Comparison of ENCODE assay signal across 8 cellular contexts in the genomic region with DNA sequence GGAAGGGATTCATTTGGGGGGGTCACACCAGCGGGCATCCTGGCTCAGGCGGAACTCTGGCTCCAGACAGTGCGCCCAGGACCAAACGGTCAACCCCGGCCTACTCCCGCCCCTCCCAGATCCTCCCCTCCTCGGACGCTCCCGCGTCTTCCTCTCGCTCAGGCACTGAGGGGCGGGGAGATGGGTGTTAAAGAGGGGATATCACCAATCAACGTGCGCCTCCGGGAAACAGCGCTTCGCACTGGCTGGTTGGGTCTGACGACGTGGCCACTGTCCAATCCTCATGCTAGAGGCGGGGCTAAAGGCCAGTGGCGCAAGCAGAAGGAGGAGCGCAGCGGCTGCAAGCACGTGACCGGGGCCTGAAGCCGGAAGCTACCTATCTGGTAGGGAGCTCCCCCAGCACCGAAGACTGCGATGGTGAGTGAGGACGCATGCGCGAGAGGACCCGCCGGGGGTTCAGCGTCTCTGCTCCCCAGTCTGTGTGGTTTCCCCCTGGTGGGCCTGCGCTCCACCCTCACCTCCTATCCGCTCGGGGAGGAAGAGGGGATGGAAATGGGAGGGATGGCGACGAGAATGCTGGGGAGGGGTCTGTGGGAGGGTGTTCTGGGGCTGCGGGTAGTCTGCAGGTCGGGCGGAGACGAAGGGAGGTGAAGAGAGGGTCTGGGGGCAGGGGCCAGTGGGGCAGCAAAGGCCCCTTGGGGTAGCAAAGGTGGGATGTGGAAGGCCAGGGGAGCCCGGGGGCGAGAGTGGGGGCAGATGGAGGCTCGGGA. TPM values are rescaled to one million over a fixed set of nuclear protein-coding genes. Genes with fewer than 3 reads are reported as not detected.
DNase-seq lines count a peak whose midpoint lies in the region; ATAC-seq and TF ChIP-seq lines count a peak whose summit lies in the region.

Gene LAMTOR4, plus strand, starts transcription at position 360 of the 770 bp plus-strand sequence. Its CDS starts 55 bp downstream, at position 415.

- peak; percentile 97 for ATAC-seq in foreskin keratinocyte

- no peak for TF ChIP-seq CTCF in foreskin keratinocyte (conservative IDR thresholded peaks at IDR 0.05)

- H3K36me3 ChIP-seq in neuron (ENCODE audit: insufficient read depth, low read length) (peaks cover 19% of the 10 kb centered on the region), subcutaneous abdominal adipose tissue (ENCODE audit: control insufficient read depth in 5 of 5, insufficient read depth in 5 of 5, low read length in 5 of 5) (peaks cover 0 to 9% (median 8%) of the 10 kb centered on the region in 5 donors)

- CTCF ChIA-PET in HEK293T (lab: Yijun Ruan, JAX) = interaction anchor here (0.6 to 1.8 kb wide), 4 partner anchors 16 to 47 kb away, joined by 3 to 8 read pairs (median 4); partner anchors contain the start of genes AP4M1 and GAL3ST4

- H3K4me3 ChIP-seq in neuron (ENCODE audit: low read length) (peak within 1 kb of the TSS; percentile 89), subcutaneous abdominal adipose tissue (ENCODE audit: low read depth in 1 of 5, low read length in 5 of 5) (peak within 1 kb of the TSS; percentile 89 to 99 (median 93))

- H3K4me1 ChIP-seq in foreskin keratinocyte (peaks cover 7% of the 10 kb centered on the region), neuron (ENCODE audit: insufficient read depth, low read length) (peaks cover 11% of the 10 kb centered on the region), subcutaneous abdominal adipose tissue (ENCODE audit: control insufficient read depth in 5 of 5, insufficient read depth in 5 of 5, low read length in 5 of 5) (peaks cover 2 to 30% (median 21%) of the 10 kb centered on the region in 5 donors)

- peak within 1 kb of the TSS; percentile 73 to 95 (median 92) for H3K9ac ChIP-seq in subcutaneous abdominal adipose tissue (ENCODE audit: low read length in 5 of 5)

- H2AFZ ChIP-seq in neuron (ENCODE audit: low read depth, low read length) = peak within 1 kb of the TSS; percentile 66

- in situ Hi-C loops in SK-MEL-5 (cut with HindIII; ENCODE audit: low pct_unique_long_range_greater_than_20kb, low sequenced_read_pairs) = no loop called here

- no peaks in the 10 kb centered on the region for H3K27me3 ChIP-seq in foreskin keratinocyte
- no peaks in the 10 kb centered on the region for H3K27me3 ChIP-seq in neuron (ENCODE audit: insufficient read depth, low read length)
- no peaks in the 10 kb centered on the region for H3K27me3 ChIP-seq in subcutaneous abdominal adipose tissue (ENCODE audit: control insufficient read depth in 5 of 5, insufficient read depth in 4 of 5, low read length in 5 of 5)

- POLR2A ChIA-PET in HEK293T (lab: Yijun Ruan, JAX) = interaction anchor here (0.6 to 2.4 kb wide), 26 partner anchors 8 to 280 kb away, joined by 3 to 23 read pairs (median 4); partner anchors contain the start of genes AP4M1, GPC2, MCM7 and STAG3

- no peaks in the 10 kb centered on the region for H3K9me3 ChIP-seq in neuron (ENCODE audit: low read length)
- no peaks in the 10 kb centered on the region for H3K9me3 ChIP-seq in subcutaneous abdominal adipose tissue (ENCODE audit: control insufficient read depth in 5 of 5, low read length in 5 of 5)

- H3K27ac ChIP-seq in foreskin keratinocyte (peak within 1 kb of the TSS; percentile 64), subcutaneous abdominal adipose tissue (ENCODE audit: low read depth, low read length) (peak within 1 kb of the TSS; percentile 86)

- DNase-seq in GM03348 (ENCODE audit: low spot score) (peak; percentile 99), HEK293T (ENCODE audit: extremely low spot score) (peak; percentile 97), MV-4-11 (lab: John Stamatoyannopoulos, UW) (peak; percentile 99), SK-MEL-5 (ENCODE audit: low read depth, low spot score) (peak; percentile 100), foreskin keratinocyte (peak; percentile 92 to 96)
- peak; percentile 98 for DNase-seq in activated naive CD4-positive, alpha-beta T cell treated with Interleukin-2 at 50 U/mL for 16 hours

TF ChIP-seq in HEK293T, 16 proteins besides CTCF, POLR2A, EP300 and RAD21:
- peak; percentile 62; the same call in 1 of the 2 replicates for TF ChIP-seq ELF4 (IDR thresholded peaks at IDR 0.05)
- 0 out of 2 replicates have a peak, but pooled peaks have one; percentile 61 for TF ChIP-seq HDGF (IDR thresholded peaks at IDR 0.05; ENCODE audit: borderline replicate concordance)
- TF ChIP-seq, protein P1, sequence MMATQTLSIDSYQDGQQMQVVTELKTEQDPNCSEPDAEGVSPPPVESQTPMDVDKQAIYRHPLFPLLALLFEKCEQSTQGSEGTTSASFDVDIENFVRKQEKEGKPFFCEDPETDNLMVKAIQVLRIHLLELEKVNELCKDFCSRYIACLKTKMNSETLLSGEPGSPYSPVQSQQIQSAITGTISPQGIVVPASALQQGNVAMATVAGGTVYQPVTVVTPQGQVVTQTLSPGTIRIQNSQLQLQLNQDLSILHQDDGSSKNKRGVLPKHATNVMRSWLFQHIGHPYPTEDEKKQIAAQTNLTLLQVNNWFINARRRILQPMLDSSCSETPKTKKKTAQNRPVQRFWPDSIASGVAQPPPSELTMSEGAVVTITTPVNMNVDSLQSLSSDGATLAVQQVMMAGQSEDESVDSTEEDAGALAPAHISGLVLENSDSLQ (IDR thresholded peaks at IDR 0.05) = peak; percentile 99
- no peak for TF ChIP-seq BHLHE40 (IDR thresholded peaks at IDR 0.05; ENCODE audit: borderline replicate concordance)
- peak; percentile 64 for TF ChIP-seq L3MBTL2 (conservative IDR thresholded peaks at IDR 0.05)
- no peak for TF ChIP-seq CTBP1 (IDR thresholded peaks at IDR 0.05; ENCODE audit: borderline replicate concordance)
TF ChIP-seq in HEK293T: peak in this region for 4.

RNA-seq across cellular contexts. Expression of gene LAMTOR4, which starts in this region (rescaled TPM):
- total RNA-seq in SK-MEL-5 (2014; rRNA removed; shearing (Covaris generic)) = 165 and 169 TPM in 2 replicates
- polyA plus RNA-seq in SK-MEL-5 (2015; cell fraction: cytosol; rRNA removed) = 169 and 221 TPM in 2 replicates
- polyA plus RNA-seq in SK-MEL-5 (2015; cell fraction: nucleus; rRNA removed) = 151 and 219 TPM in 2 replicates
- 121 and 131 TPM in 2 replicates for total RNA-seq in foreskin keratinocyte
- 196 and 202 TPM in 2 replicates for polyA plus RNA-seq in foreskin keratinocyte

Comparison
In these comparisons a context has a peak if more than half of its experiments do, and no peak if none do; other contexts are left out.
1. Peak in every context shown above with its lines: DNase-seq, ATAC-seq, H3K4me3 ChIP-seq and H3K27ac ChIP-seq.